In genomic region chr14:89773644-89774316, GRCh38 we compare ENCODE assay signal across 9 cellular contexts.
DNase-seq lines count a peak whose midpoint lies in the region; ATAC-seq and TF ChIP-seq lines count a peak whose summit lies in the region.
"Had no signal": no experiment of that assay in that cellular context is flagged by ENCODE, and none has a peak within 500 bp of the region (broad histone marks: within the 10 kb centered on the region; RNA-seq: fewer than 3 reads in every experiment).

No MANE protein-coding gene starts in this region.

- H4K20me1 ChIP-seq in DOHH2 (ENCODE audit: control insufficient read depth, insufficient read depth, low read depth, low read length) (no peaks in the 10 kb centered on the region), GM23248 (ENCODE audit: insufficient read depth) (no peaks in the 10 kb centered on the region)

- H3K27me3 Mint-ChIP-seq in activated naive CD8-positive, alpha-beta T cell treated with anti-CD3 and anti-CD28 coated beads, Interleukin-2, amount 50 U/mL, for 24 hours = peaks cover 4% of the 10 kb centered on the region

- DNase-seq in HPDE6-E6E7 (ENCODE audit: extremely low spot score) (peak; percentile 58), T follicular helper cell (ENCODE audit: low read depth) (peak; percentile 13), myocyte (ENCODE audit: low read depth) (peak; percentile 82), transverse colon (peak; percentile 53), GM23248 (no peak)
- peak; percentile 66 for DNase-seq in activated naive CD8-positive, alpha-beta T cell treated with anti-CD3 and anti-CD28 coated beads, Interleukin-2, amount 50 U/mL, for 24 hours

- H3K4me1 ChIP-seq in DOHH2 (ENCODE audit: control insufficient read depth, low read length) = peaks cover 18% of the 10 kb centered on the region
- H3K4me1 ChIP-seq in transverse colon = peaks cover 0 to 4% (median 0%) of the 10 kb centered on the region in 4 donors
- H3K4me1 ChIP-seq in GM23248 (ENCODE audit: insufficient read depth) = no peaks in the 10 kb centered on the region
- H3K4me1 ChIP-seq: parathyroid adenoma had no signal

- H3K27ac Mint-ChIP-seq in activated naive CD8-positive, alpha-beta T cell treated with anti-CD3 and anti-CD28 coated beads, Interleukin-2, amount 50 U/mL, for 24 hours = no peak overlapping the region

- TF ChIP-seq POLR2A in transverse colon (IDR thresholded peaks at IDR 0.05) = no peak

- no peak overlapping the region for H2AFZ ChIP-seq in GM23248
- H2AFZ ChIP-seq: parathyroid adenoma had no signal

- H3K9me3 Mint-ChIP-seq in activated naive CD8-positive, alpha-beta T cell treated with anti-CD3 and anti-CD28 coated beads, Interleukin-2, amount 50 U/mL, for 24 hours = no peaks in the 10 kb centered on the region

- H3K27me3 ChIP-seq in DOHH2 (ENCODE audit: control insufficient read depth, low read length) = peaks cover 32% of the 10 kb centered on the region
- no peaks in the 10 kb centered on the region for H3K27me3 ChIP-seq in transverse colon
- H3K27me3 ChIP-seq in GM23248 (replicated peaks; ENCODE audit: insufficient read depth) = no peaks in the 10 kb centered on the region

- in situ Hi-C loops in transverse colon (cut with MboI; ENCODE audit: low pct_ligation_motif_present in 1 of 4, low pct_unique_long_range_greater_than_20kb in 1 of 4, low sequenced_read_pairs in 3 of 4) = loop anchor here in 2 of 4 donors (5.0 to 25.0 kb wide), 3 partner anchors 586 to 736 kb away; no protein-coding TSS in a partner anchor
- in situ Hi-C loops in GM23248 (cut with MboI) = no loop called here

- peaks cover 20% of the 10 kb centered on the region for H3K4me1 Mint-ChIP-seq in activated naive CD8-positive, alpha-beta T cell treated with anti-CD3 and anti-CD28 coated beads, Interleukin-2, amount 50 U/mL, for 24 hours

- WGBS in transverse colon (ENCODE audit: low coverage in 1 of 2), 2 donors = 46 to 50% methylated on average over 4 to 12 of the region's 12 CpGs
- 82 to 84% methylated on average over 12 of the region's 12 CpGs for WGBS in GM23248 (ENCODE audit: low coverage in 1 of 2, low lambda C conversion rate in 2 of 2, missing lambda C conversion rate in 2 of 2), 2 experiments

- H3F3A ChIP-seq in DOHH2 (ENCODE audit: control insufficient read depth, insufficient read depth) (peaks cover 3% of the 10 kb centered on the region; the same call in 1 of the 2 replicates), GM23248 (ENCODE audit: insufficient read depth) (no peaks in the 10 kb centered on the region)

- no peaks in the 10 kb centered on the region for H3K9me2 ChIP-seq in DOHH2 (replicated peaks; ENCODE audit: control insufficient read depth, low read length)
- H3K9me2 ChIP-seq in GM23248 (ENCODE audit: insufficient read depth) = no peaks in the 10 kb centered on the region; the same call in 1 of the 2 replicates

- H3K4me3 ChIP-seq in DOHH2 (ENCODE audit: low read length) (peak overlapping the region; percentile 30), transverse colon (no peak overlapping the region), GM23248 (no peak overlapping the region)

- H3K4me3 Mint-ChIP-seq in activated naive CD8-positive, alpha-beta T cell treated with anti-CD3 and anti-CD28 coated beads, Interleukin-2, amount 50 U/mL, for 24 hours = peak overlapping the region; percentile 52

- H3K9me3 ChIP-seq in DOHH2 (ENCODE audit: control insufficient read depth, insufficient read depth, low read length) = no peaks in the 10 kb centered on the region
- no peaks in the 10 kb centered on the region for H3K9me3 ChIP-seq in transverse colon
- H3K9me3 ChIP-seq in GM23248 (ENCODE audit: low read depth) = no peaks in the 10 kb centered on the region

- H3K36me3 Mint-ChIP-seq in activated naive CD8-positive, alpha-beta T cell treated with anti-CD3 and anti-CD28 coated beads, Interleukin-2, amount 50 U/mL, for 24 hours (ENCODE audit: low read depth) = no peaks in the 10 kb centered on the region

- H3K27ac ChIP-seq in DOHH2 (ENCODE audit: low read depth, low read length) = no peak overlapping the region
- H3K27ac ChIP-seq in transverse colon = peak overlapping the region in 1 of 4 donors; percentile 34
- H3K27ac ChIP-seq in GM23248 = no peak overlapping the region
- H3K27ac ChIP-seq: parathyroid adenoma had no signal

- H3K4me2 ChIP-seq in DOHH2 (ENCODE audit: low read length) (peak overlapping the region; percentile 52), GM23248 (ENCODE audit: unreplicated experiment) (no peak overlapping the region)

- TF ChIP-seq EP300 in transverse colon (IDR thresholded peaks at IDR 0.05; ENCODE audit: low read depth) = no peak

- H3K36me3 ChIP-seq in DOHH2 (ENCODE audit: control insufficient read depth, low read length) (no peaks in the 10 kb centered on the region), transverse colon (no peaks in the 10 kb centered on the region), GM23248 (ENCODE audit: low read depth) (no peaks in the 10 kb centered on the region)

- no peaks in the 10 kb centered on the region for H3K79me2 ChIP-seq in DOHH2 (ENCODE audit: control insufficient read depth, low read length)
- H3K79me2 ChIP-seq in GM23248 (ENCODE audit: insufficient read depth) = no peaks in the 10 kb centered on the region
- H3K79me2 ChIP-seq: parathyroid adenoma had no signal

- TF ChIP-seq CTCF in DOHH2 (IDR thresholded peaks at IDR 0.05; ENCODE audit: low read depth, low read length, poor library complexity, severe bottlenecking) (no peak), transverse colon (IDR thresholded peaks at IDR 0.05) (no peak)

- intact Hi-C loops in transverse colon (cut with DNase I; ENCODE audit: low total_unique reads) = no loop called here

- peak; percentile 83 for ATAC-seq in GM21390 (IDR thresholded peaks at IDR 0.05; ENCODE audit: unreplicated experiment)
- ATAC-seq in activated naive CD8-positive, alpha-beta T cell treated with anti-CD3 and anti-CD28 coated beads, Interleukin-2, amount 50 U/mL, for 24 hours = peak; percentile 87

- no peak overlapping the region for H3K9ac ChIP-seq in GM23248
- H3K9ac ChIP-seq: parathyroid adenoma had no signal
